23 cellular contexts compared by ENCODE assay signal in genomic region chr17:50939542-50939794, GRCh38.
"Had no signal": no experiment of that assay in that cellular context is flagged by ENCODE, and none has a peak within 500 bp of the region (broad histone marks: within the 10 kb centered on the region; RNA-seq: fewer than 3 reads in every experiment).

No MANE protein-coding gene starts in this region.

- DNase-seq: activated CD4-positive, alpha-beta T cell treated with anti-CD3 and anti-CD28 coated beads, Interleukin-2, amount 10 ng/mL, durations not matched to agents 7 days and 5 days; activated CD8-positive, alpha-beta T cell treated with anti-CD3 and anti-CD28 coated beads, Interleukin-2, amount 10 ng/mL, durations not matched to agents 7 days and 5 days; activated naive CD4-positive, alpha-beta T cell treated with anti-CD3 and anti-CD28 coated beads, Interleukin-2, amount 10 ng/mL, durations not matched to agents 7 days and 5 days; activated T-cell treated with anti-CD3 and anti-CD28 coated beads, Interleukin-2, amount 50 U/mL, for 24 hours; cerebellar nuclear complex; cortex of kidney; erythroblast; heart right ventricle; kidney glomerular epithelial cell; mesendoderm; occipital lobe; T-helper 1 cell; T-helper 9 cell; testis; upper lobe of left lung had no signal

- FAIRE-seq: bronchial epithelial cell, endometrium had no signal

- H3K27me3 Mint-ChIP-seq: activated CD4-positive, alpha-beta T cell treated with anti-CD3 and anti-CD28 coated beads, Interleukin-2, amount 10 ng/mL, durations not matched to agents 7 days and 5 days; activated T-cell treated with anti-CD3 and anti-CD28 coated beads, Interleukin-2, amount 50 U/mL, for 24 hours had no signal

- H3K4me3 ChIP-seq: gastroesophageal sphincter, heart right ventricle, right atrium auricular region, skin epidermis, testis, upper lobe of left lung had no signal

- H3K27me3 ChIP-seq: gastroesophageal sphincter, heart right ventricle, right atrium auricular region, testis, upper lobe of left lung had no signal

- H3K36me3 ChIP-seq: gastroesophageal sphincter, heart right ventricle, right atrium auricular region, upper lobe of left lung had no signal

- H3K9me3 Mint-ChIP-seq: activated CD4-positive, alpha-beta T cell treated with anti-CD3 and anti-CD28 coated beads, Interleukin-2, amount 10 ng/mL, durations not matched to agents 7 days and 5 days; activated naive CD4-positive, alpha-beta T cell treated with anti-CD3 and anti-CD28 coated beads, Interleukin-2, amount 10 ng/mL, durations not matched to agents 7 days and 5 days; activated T-cell treated with anti-CD3 and anti-CD28 coated beads, Interleukin-2, amount 50 U/mL, for 24 hours; nephron had no signal

- H3K4me3 Mint-ChIP-seq: activated CD4-positive, alpha-beta T cell treated with anti-CD3 and anti-CD28 coated beads, Interleukin-2, amount 10 ng/mL, durations not matched to agents 7 days and 5 days; activated CD8-positive, alpha-beta T cell treated with anti-CD3 and anti-CD28 coated beads, Interleukin-2, amount 10 ng/mL, durations not matched to agents 7 days and 5 days; activated naive CD4-positive, alpha-beta T cell treated with anti-CD3 and anti-CD28 coated beads, Interleukin-2, amount 10 ng/mL, durations not matched to agents 7 days and 5 days; activated T-cell treated with anti-CD3 and anti-CD28 coated beads, Interleukin-2, amount 50 U/mL, for 24 hours; nephron had no signal

- H3K9me3 ChIP-seq: gastroesophageal sphincter, heart right ventricle, right atrium auricular region, testis, upper lobe of left lung had no signal

- H3K27ac Mint-ChIP-seq: activated T-cell treated with anti-CD3 and anti-CD28 coated beads, Interleukin-2, amount 50 U/mL, for 24 hours; progenitor cell of endocrine pancreas had no signal

- ATAC-seq: activated CD8-positive, alpha-beta T cell treated with anti-CD3 and anti-CD28 coated beads, Interleukin-2, amount 10 ng/mL, durations not matched to agents 7 days and 5 days; gastroesophageal sphincter; heart right ventricle; SK-N-SH treated with all-trans-retinoic acid at 6 μM for 48 hours had no signal

- H3K27ac ChIP-seq: gastroesophageal sphincter, heart right ventricle, right atrium auricular region, skin epidermis, testis, upper lobe of left lung had no signal
